In genomic region chr12:79844693-79845092, GRCh38 we compare ENCODE assay signal across 10 cellular contexts.
DNase-seq lines count a peak whose midpoint lies in the region; ATAC-seq, FAIRE-seq and TF ChIP-seq lines count a peak whose summit lies in the region.
"Had no signal": no experiment of that assay in that cellular context is flagged by ENCODE, and none has a peak within 500 bp of the region (broad histone marks: within the 10 kb centered on the region; RNA-seq: fewer than 3 reads in every experiment).

No MANE protein-coding gene starts in this region.

- peaks cover 14% of the 10 kb centered on the region for H3K9me3 Mint-ChIP-seq in progenitor cell of endocrine pancreas (ENCODE audit: low read depth)

- DNase-seq in H54 (ENCODE audit: insufficient read length, low spot score) (peak; percentile 31), RWPE2 (ENCODE audit: low spot score) (no peak), fibroblast of mammary gland (ENCODE audit: low read depth) (peak; percentile 60), progenitor cell of endocrine pancreas (ENCODE audit: low spot score, unreplicated experiment) (no peak), thyroid gland (no peak)
- DNase-seq: activated T-cell treated with anti-CD3 and anti-CD28 coated beads, Interleukin-2, amount 50 U/mL, for 48 hours; stimulated activated CD4-positive, alpha-beta T cell treated with anti-CD3 and anti-CD28 coated beads, Interleukin-2, amount 100 ng/mL, for 24 hours had no signal

- H3K4me3 Mint-ChIP-seq in progenitor cell of endocrine pancreas (ENCODE audit: low read depth), result no peak overlapping the region

- H3K27ac Mint-ChIP-seq in progenitor cell of endocrine pancreas, result peak overlapping the region; percentile 18

- no peak overlapping the region for H3K4me3 ChIP-seq in RWPE2 (ENCODE audit: severe bottlenecking)
- H3K4me3 ChIP-seq in fibroblast of mammary gland (ENCODE audit: control insufficient read depth, low read depth, low read length), result no peak overlapping the region
- no peak overlapping the region for H3K4me3 ChIP-seq in thyroid gland (replicated peaks in 1 of 3)
- H3K4me3 ChIP-seq: thoracic aorta had no signal

- peak overlapping the region; percentile 35 for H3K27ac ChIP-seq in RWPE2 (ENCODE audit: poor library complexity, severe bottlenecking)
- no peak overlapping the region for H3K27ac ChIP-seq in thyroid gland
- H3K27ac ChIP-seq: thoracic aorta had no signal

- ATAC-seq in RWPE2 (ENCODE audit: low read depth), result peak; percentile 95
- ATAC-seq in GM19324 (IDR thresholded peaks at IDR 0.05; ENCODE audit: low FRiP score, unreplicated experiment), result no peak
- ATAC-seq in GM18909 (IDR thresholded peaks at IDR 0.05; ENCODE audit: poor library complexity, unreplicated experiment), result no peak

- peaks cover 20% of the 10 kb centered on the region for H3K4me1 ChIP-seq in RWPE2 (ENCODE audit: insufficient read depth, poor library complexity, severe bottlenecking)
- H3K4me1 ChIP-seq in thyroid gland, result peaks cover 25 to 27% of the 10 kb centered on the region in 2 donors

- H3K27me3 ChIP-seq in RWPE2 (ENCODE audit: insufficient read depth, poor library complexity, severe bottlenecking) (no peaks in the 10 kb centered on the region), thyroid gland (no peaks in the 10 kb centered on the region)

- intact Hi-C loops in thyroid gland (cut with DNase I), result no loop called here

- H3K36me3 Mint-ChIP-seq in progenitor cell of endocrine pancreas (ENCODE audit: insufficient read depth), result peaks cover 37% of the 10 kb centered on the region

- H3K9me3 ChIP-seq in RWPE2 (ENCODE audit: severe bottlenecking) (no peaks in the 10 kb centered on the region), thyroid gland (no peaks in the 10 kb centered on the region)
- H3K9me3 ChIP-seq: thoracic aorta had no signal

- H3K27me3 Mint-ChIP-seq in progenitor cell of endocrine pancreas, result no peaks in the 10 kb centered on the region

- no peak for TF ChIP-seq POLR2A in H54 (IDR thresholded peaks at IDR 0.05; ENCODE audit: low read depth, low read length)
- no peak for TF ChIP-seq POLR2A in thyroid gland (IDR thresholded peaks at IDR 0.05)

- H3K36me3 ChIP-seq in RWPE2 (ENCODE audit: low read depth) (peaks cover 30% of the 10 kb centered on the region), thyroid gland (peaks cover 0 to 7% of the 10 kb centered on the region in 2 donors)

- peaks cover 6% of the 10 kb centered on the region for H3K4me1 Mint-ChIP-seq in progenitor cell of endocrine pancreas (ENCODE audit: low read depth)

- peak; percentile 99 for FAIRE-seq in H54 (lab: Jason Lieb, UNC)

- TF ChIP-seq CTCF in RWPE2 (IDR thresholded peaks at IDR 0.05; ENCODE audit: poor library complexity, severe bottlenecking) (no peak), fibroblast of mammary gland (conservative IDR thresholded peaks at IDR 0.05; ENCODE audit: control insufficient read depth, insufficient read depth, low read depth, low read length) (no peak), progenitor cell of endocrine pancreas (IDR thresholded peaks at IDR 0.05; ENCODE audit: unreplicated experiment) (no peak), thyroid gland (IDR thresholded peaks at IDR 0.05) (no peak)

Comparison
In these comparisons a context has a peak if more than half of its experiments do, and no peak if none do; other contexts are left out.
1. DNase-seq: peak in H54 (single experiment) and fibroblast of mammary gland (single experiment); none in RWPE2 (single experiment), progenitor cell of endocrine pancreas (single experiment) and thyroid gland (0 of 2).